In the genomic region with DNA sequence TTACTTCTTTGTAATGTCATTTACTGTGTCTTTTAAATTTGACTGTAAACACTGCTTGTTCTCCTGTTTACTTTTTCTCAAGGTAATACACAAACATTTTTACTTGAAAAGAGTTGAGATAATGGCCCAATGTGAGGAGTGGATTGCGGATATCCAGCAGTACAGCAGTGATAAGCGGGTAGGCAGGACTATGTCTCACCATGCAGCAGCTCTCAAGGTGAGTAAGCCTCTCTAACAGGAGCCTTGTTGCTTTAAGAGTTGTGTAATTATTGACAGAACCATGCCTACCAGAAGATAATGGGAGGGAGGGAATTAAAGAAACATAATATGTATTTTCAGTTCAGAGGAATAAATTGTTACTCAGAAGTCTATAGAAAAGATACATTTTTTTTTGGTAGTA, we compare ENCODE assay signal across 18 cellular contexts. TPM values are rescaled to one million over a fixed set of nuclear protein-coding genes. Genes with fewer than 3 reads are reported as not detected.
DNase-seq lines count a peak whose midpoint lies in the region; ATAC-seq and TF ChIP-seq lines count a peak whose summit lies in the region.
"Had no signal": no experiment of that assay in that cellular context is flagged by ENCODE, and none has a peak within 500 bp of the region (broad histone marks: within the 10 kb centered on the region; RNA-seq: fewer than 3 reads in every experiment).

No MANE protein-coding gene starts in this region.

- H4K8ac ChIP-seq in mesendoderm (ENCODE audit: low read depth, low read length), result no peak overlapping the region

- no peak overlapping the region for H3K18ac ChIP-seq in mesendoderm (ENCODE audit: low read length)

- H3K9me3 ChIP-seq in body of pancreas, result no peaks in the 10 kb centered on the region

- H3K9ac ChIP-seq in mesendoderm (ENCODE audit: low read length), result no peak overlapping the region
- H3K9ac ChIP-seq: GM23248 had no signal

- no peaks in the 10 kb centered on the region for H3K9me3 Mint-ChIP-seq in activated naive CD4-positive, alpha-beta T cell treated with anti-CD3 and anti-CD28 coated beads, Interleukin-2, amount 10 ng/mL, durations not matched to agents 7 days and 5 days

- H3K79me2 ChIP-seq in mesendoderm (ENCODE audit: control insufficient read depth, insufficient read depth, low read length), result no peaks in the 10 kb centered on the region

- no peak overlapping the region for H3K23ac ChIP-seq in mesendoderm (ENCODE audit: low read length)

- H3K36me3 ChIP-seq in body of pancreas (replicated peaks in 1 of 2; ENCODE audit: insufficient read depth in 1 of 2, low read depth in 2 of 2), result peaks cover 0 to 2% of the 10 kb centered on the region in 2 donors
- H3K36me3 ChIP-seq in mesendoderm (ENCODE audit: control insufficient read depth, insufficient read depth, low read length), result peaks cover 3% of the 10 kb centered on the region

- CTCF ChIA-PET in activated naive CD4-positive, alpha-beta T cell treated with anti-CD3 and anti-CD28 coated beads, Interleukin-2, amount 10 ng/mL, durations not matched to agents 7 days and 5 days (lab: Charles Lee), result no interaction called here

- no peak overlapping the region for H2AK5ac ChIP-seq in mesendoderm (ENCODE audit: low read length)

- no peak overlapping the region for H3K27ac Mint-ChIP-seq in activated naive CD4-positive, alpha-beta T cell treated with anti-CD3 and anti-CD28 coated beads, Interleukin-2, amount 10 ng/mL, durations not matched to agents 7 days and 5 days

- H3K27ac ChIP-seq in body of pancreas, result no peak overlapping the region
- no peak overlapping the region for H3K27ac ChIP-seq in mesendoderm (ENCODE audit: low read depth, low read length)
- H3K27ac ChIP-seq: GM23248, PC-9 had no signal

- no peak overlapping the region for H2BK120ac ChIP-seq in mesendoderm (ENCODE audit: low read depth, low read length)

- H3K36me3 Mint-ChIP-seq in activated naive CD4-positive, alpha-beta T cell treated with anti-CD3 and anti-CD28 coated beads, Interleukin-2, amount 10 ng/mL, durations not matched to agents 7 days and 5 days, result peaks cover 51% of the 10 kb centered on the region

- no peaks in the 10 kb centered on the region for H3K4me1 Mint-ChIP-seq in activated naive CD4-positive, alpha-beta T cell treated with anti-CD3 and anti-CD28 coated beads, Interleukin-2, amount 10 ng/mL, durations not matched to agents 7 days and 5 days

- H3K56ac ChIP-seq in mesendoderm (ENCODE audit: low read length), result no peak overlapping the region

- intact Hi-C loops in body of pancreas (cut with DNase I), result no loop called here

- ATAC-seq in body of pancreas (peak; percentile 86), left lobe of liver (peak; percentile 55), GM21717 (IDR thresholded peaks at IDR 0.05; ENCODE audit: unreplicated experiment) (no peak)

- H3K27me3 ChIP-seq in body of pancreas, result no peaks in the 10 kb centered on the region
- H3K27me3 ChIP-seq in mesendoderm (ENCODE audit: insufficient read depth, low read length, poor library complexity), result no peaks in the 10 kb centered on the region

- H3K79me1 ChIP-seq in mesendoderm (ENCODE audit: low read length), result no peaks in the 10 kb centered on the region

- 42 to 56% methylated on average over 2 of the region's 2 CpGs for WGBS in body of pancreas, 2 donors
- no CpG with 5 or more reads among the region's 2 CpGs for WGBS in mesendoderm (ENCODE audit: extremely low coverage, insufficient coverage, low lambda C conversion rate)

- no peak overlapping the region for H3K4me2 ChIP-seq in mesendoderm (ENCODE audit: low read length)
- H3K4me2 ChIP-seq: PC-9 had no signal

- no peak overlapping the region for H4K5ac ChIP-seq in mesendoderm (ENCODE audit: low read length)

- peak; percentile 31 for DNase-seq in Caki2 (ENCODE audit: low read depth)
- DNase-seq in body of pancreas, result peak in 3 of 4 donors; percentile 27 to 45 (median 31)
- DNase-seq in left lobe of liver (ENCODE audit: low spot score), result no peak
- DNase-seq in renal cortical epithelial cell (ENCODE audit: low read depth), result peak; percentile 57
- no peak for DNase-seq in mesendoderm
- DNase-seq in activated naive CD4-positive, alpha-beta T cell treated with anti-CD3 and anti-CD28 coated beads, Interleukin-2, amount 10 ng/mL, durations not matched to agents 7 days and 5 days, result no peak
- DNase-seq: CD4-positive, CD25-positive, alpha-beta regulatory T cell; DND-41; GDM1; GM23248; KBM-7; NCI-H1092; NCI-H187; NCI-H2171; NCI-H446 treated with DMSO at 0.1 percent for 48 hours; NCI-H748 treated with DMSO at 0.1 percent for 48 hours; PC-9 had no signal

- in situ Hi-C loops in Caki2 (cut with HindIII; ENCODE audit: low pct_unique_long_range_greater_than_20kb, low sequenced_read_pairs), result no loop called here

- no peak overlapping the region for H3K4me3 Mint-ChIP-seq in activated naive CD4-positive, alpha-beta T cell treated with anti-CD3 and anti-CD28 coated beads, Interleukin-2, amount 10 ng/mL, durations not matched to agents 7 days and 5 days
- H3K4me3 Mint-ChIP-seq: CD4-positive, CD25-positive, alpha-beta regulatory T cell had no signal

- H2BK5ac ChIP-seq in mesendoderm (ENCODE audit: low read length), result no peak overlapping the region

- no peaks in the 10 kb centered on the region for H3K27me3 Mint-ChIP-seq in activated naive CD4-positive, alpha-beta T cell treated with anti-CD3 and anti-CD28 coated beads, Interleukin-2, amount 10 ng/mL, durations not matched to agents 7 days and 5 days

- TF ChIP-seq CTCF in body of pancreas (IDR thresholded peaks at IDR 0.05), result no peak

- no peak overlapping the region for H2BK15ac ChIP-seq in mesendoderm (replicated peaks; ENCODE audit: low read depth)

- no peak overlapping the region for H3K4me3 ChIP-seq in body of pancreas
- H3K4me3 ChIP-seq in mesendoderm (ENCODE audit: low read length), result no peak overlapping the region
- H3K4me3 ChIP-seq: GM23248, PC-9 had no signal

- no peak for TF ChIP-seq POLR2A in body of pancreas (IDR thresholded peaks at IDR 0.05)

- H3K4ac ChIP-seq in mesendoderm (ENCODE audit: low read depth, low read length), result no peak overlapping the region

- H3K4me1 ChIP-seq in body of pancreas, result peaks cover 9% of the 10 kb centered on the region
- no peaks in the 10 kb centered on the region for H3K4me1 ChIP-seq in mesendoderm (ENCODE audit: control insufficient read depth, low read depth, low read length)

RNA-seq across cellular contexts. Expression of gene TTC27, which starts 16.5 kb away (rescaled TPM):
- 24.6 and 45.2 TPM in 2 replicates for total RNA-seq in Caki2 (2014; rRNA removed; shearing (Covaris generic); ENCODE audit: low replicate concordance)
- 1 to 10 TPM; 5.6 to 9.3 TPM for total RNA-seq in body of pancreas
- 4.7 TPM for total RNA-seq in left lobe of liver
- 20.5 and 32.3 TPM in 2 replicates for total RNA-seq in renal cortical epithelial cell
- polyA plus RNA-seq in mesendoderm (2013, experiment 1 of 2), result 28.7 TPM
- 26.7 TPM for polyA plus RNA-seq in mesendoderm (2013, experiment 2 of 2)

Comparison
In these comparisons a context has a peak if more than half of its experiments do, and no peak if none do; other contexts are left out.
1. DNase-seq: peak in Caki2 (single experiment), body of pancreas (3 of 4) and renal cortical epithelial cell (single experiment); none in left lobe of liver (single experiment), mesendoderm (single experiment) and activated naive CD4-positive, alpha-beta T cell treated with anti-CD3 and anti-CD28 coated beads, Interleukin-2, amount 10 ng/mL, durations not matched to agents 7 days and 5 days (single experiment).